ENCODE assay signal across 1 cellular context in genomic region chr10:129259128-129259527, GRCh38.
TF ChIP-seq lines count a peak whose summit lies in the region.

No MANE protein-coding gene starts in this region.

TF ChIP-seq in GM23338, 12 proteins besides CTCF, POLR2A, EP300 and RAD21 (continued from another document):
- TF ChIP-seq JUNB (IDR thresholded peaks at IDR 0.05; ENCODE audit: unreplicated experiment) = no peak
